23 cellular contexts compared by ENCODE assay signal in genomic region chr17:80564545-80564944, GRCh38.
"Had no signal": no experiment of that assay in that cellular context is flagged by ENCODE, and none has a peak within 500 bp of the region (broad histone marks: within the 10 kb centered on the region; RNA-seq: fewer than 3 reads in every experiment).

No MANE protein-coding gene starts in this region.

- H3K36me3 ChIP-seq: esophagus squamous epithelium, heart right ventricle, ovary, thyroid gland had no signal

- H3K27ac ChIP-seq: esophagus squamous epithelium, heart right ventricle, ovary, skin epidermis, stomach had no signal

- H3K4me3 ChIP-seq: esophagus squamous epithelium, heart right ventricle, lung, ovary, skin epidermis, stomach, thyroid gland had no signal

- ATAC-seq: effector memory CD8-positive, alpha-beta T cell; heart right ventricle; left ventricle myocardium superior; natural killer cell; stimulated activated naive B cell treated with anti-CD40 and anti-IgM and Interleukin-4, amounts not matched to agents 10 μg/mL and 1 μg/mL and 100 μg/mL, for 72 hours had no signal

- H3K27me3 ChIP-seq: esophagus squamous epithelium, heart right ventricle, ovary, spleen, stomach, thyroid gland had no signal

- FAIRE-seq: endometrium, keratinocyte had no signal

- H3K9me3 ChIP-seq: esophagus squamous epithelium, heart right ventricle, ovary, spleen, stomach, thyroid gland had no signal

- DNase-seq: cortex of kidney; effector memory CD8-positive, alpha-beta T cell; erythroblast; esophagus squamous epithelium; foreskin melanocyte; glutamatergic neuron; heart right ventricle; hippocampal formation; immature natural killer cell; left ventricle myocardium superior; natural killer cell; occipital lobe; ovary; spleen; stimulated activated CD4-positive, alpha-beta T cell treated with anti-CD3 and anti-CD28 coated beads, Interleukin-4, amount 100 ng/mL, for 4 hours; stimulated activated naive B cell treated with anti-CD40 and anti-IgM and Interleukin-4, amounts not matched to agents 10 μg/mL and 1 μg/mL and 100 μg/mL, for 72 hours; stomach; thyroid gland; trophoblast cell had no signal
